Comparison of ENCODE assay signal across 16 cellular contexts in genomic region chr10:43653746-43654145, GRCh38. TPM values are rescaled to one million over a fixed set of nuclear protein-coding genes. Genes with fewer than 3 reads are reported as not detected.
DNase-seq lines count a peak whose midpoint lies in the region; ATAC-seq and TF ChIP-seq lines count a peak whose summit lies in the region.
"Had no signal": no experiment of that assay in that cellular context is flagged by ENCODE, and none has a peak within 500 bp of the region (broad histone marks: within the 10 kb centered on the region; RNA-seq: fewer than 3 reads in every experiment).

No MANE protein-coding gene starts in this region.

- intact Hi-C loops in left colon (cut with DNase I, micrococcal nuclease) = no loop called here

- H3K4me1 Mint-ChIP-seq in neural crest cell = peaks cover 27% of the 10 kb centered on the region

- no peak for ATAC-seq in left colon
- no peak for ATAC-seq in HG03095 (IDR thresholded peaks at IDR 0.05; ENCODE audit: unreplicated experiment)
- ATAC-seq: PC-3 had no signal

- H3K36me3 Mint-ChIP-seq in neural crest cell (ENCODE audit: low read depth) = peaks cover 11% of the 10 kb centered on the region

- DNase-seq in ELR (ENCODE audit: low read depth) = peak; percentile 26
- peak; percentile 14 for DNase-seq in NB4 (ENCODE audit: low read depth)
- peak; percentile 54 for DNase-seq in fibroblast of mammary gland (ENCODE audit: low read depth)
- no peak for DNase-seq in neural crest cell (ENCODE audit: low read depth, low spot score)
- no peak for DNase-seq in left colon
- no peak for DNase-seq in NAMALWA (ENCODE audit: low spot score)
- no peak for DNase-seq in NCI-H1694 (lab: John Stamatoyannopoulos, UW)
- DNase-seq: C1 segment of cervical spinal cord, DMS79, H7, NCI-H1048, NCI-H146, NCI-H345, NCI-H69, PC-3 had no signal

- TF ChIP-seq CTCF in NB4 (IDR thresholded peaks at IDR 0.05; ENCODE audit: low read depth, low read length) (no peak), fibroblast of mammary gland (conservative IDR thresholded peaks at IDR 0.05; ENCODE audit: control insufficient read depth, insufficient read depth, low read depth, low read length) (no peak), neural crest cell (conservative IDR thresholded peaks at IDR 0.05) (no peak)

- no peak overlapping the region for H3K4me3 ChIP-seq in NB4 (ENCODE audit: low read depth, low read length)
- H3K4me3 ChIP-seq in fibroblast of mammary gland (ENCODE audit: control insufficient read depth, low read depth, low read length) = no peak overlapping the region

- no peak for TF ChIP-seq POLR2A in NB4 (IDR thresholded peaks at IDR 0.05; ENCODE audit: extremely low read depth, insufficient read length)

- peaks cover 4% of the 10 kb centered on the region for H3K27me3 Mint-ChIP-seq in neural crest cell (ENCODE audit: low read depth)

- peaks cover 13% of the 10 kb centered on the region for H3K9me3 Mint-ChIP-seq in neural crest cell

- peak overlapping the region; percentile 25 for H3K4me3 Mint-ChIP-seq in neural crest cell

- H3K27ac Mint-ChIP-seq in neural crest cell (ENCODE audit: unreplicated experiment) = no peak overlapping the region

RNA-seq across cellular contexts. Expression of gene ZNF32, which starts 5.1 kb away (rescaled TPM):
- total RNA-seq in neural crest cell (37.7 and 39.9 TPM in 2 replicates), left colon (10 to 100 TPM; 10.7 to 18.1 TPM)

RNA-seq across cellular contexts. Expression of gene ZNF485, which starts 47.5 kb away (rescaled TPM):
- total RNA-seq in neural crest cell = 8.2 and 8.4 TPM in 2 replicates
- 1 to 10 TPM; 3.4 TPM for total RNA-seq in left colon

Comparison
In these comparisons a context has a peak if more than half of its experiments do, and no peak if none do; other contexts are left out.
1. DNase-seq: peak in ELR (single experiment), NB4 (single experiment) and fibroblast of mammary gland (single experiment); none in neural crest cell (single experiment), left colon (0 of 2), NAMALWA (single experiment) and NCI-H1694 (single experiment).